Comparison of ENCODE assay signal across 8 cellular contexts in genomic region chr5:100840769-100841168, GRCh38.
A peak's percentile ranks its signal among the peaks of the same experiment; 100 is the strongest.
DNase-seq lines count a peak whose midpoint lies in the region; ATAC-seq, FAIRE-seq and TF ChIP-seq lines count a peak whose summit lies in the region.

No MANE protein-coding gene starts in this region.

- H3K9me2 ChIP-seq in DOHH2 (replicated peaks; ENCODE audit: control insufficient read depth, low read length) = no peaks in the 10 kb centered on the region

- H4K20me1 ChIP-seq in DOHH2 (ENCODE audit: control insufficient read depth, insufficient read depth, low read depth, low read length) (no peaks in the 10 kb centered on the region), endothelial cell of umbilical vein (replicated peaks; ENCODE audit: control insufficient read depth, extremely low read depth, insufficient read depth, low read length) (no peaks in the 10 kb centered on the region)

- TF ChIP-seq POLR2A in endothelial cell of umbilical vein (IDR thresholded peaks at IDR 0.05; ENCODE audit: low read depth, low read length) = no peak

- no TSS peak for BruUV-seq in endothelial cell of umbilical vein (replicated peaks; lab: Mats Ljungman, UMichigan)

- POLR2A ChIA-PET in endothelial cell of umbilical vein (lab: Charles Lee) = interaction anchor here (2.4 kb wide), 1 partner anchor 62 kb away, joined by 12 read pairs; the partner anchor contains the start of gene ST8SIA4

- intact Hi-C loops in endothelial cell of umbilical vein (cut with micrococcal nuclease) = loop anchor here (1.0 to 5.0 kb wide), 5 partner anchors 37 to 264 kb away; no protein-coding TSS in a partner anchor

- H2AFZ ChIP-seq in endothelial cell of umbilical vein (ENCODE audit: low read depth, low read length) = no peak overlapping the region

- FAIRE-seq in endothelial cell of umbilical vein (lab: Jason Lieb, UNC) = no peak

- H3K4me3 ChIP-seq in DOHH2 (ENCODE audit: low read length) (peak overlapping the region; percentile 33), HUES48 (ENCODE audit: low read depth, low read length) (no peak overlapping the region), endothelial cell of umbilical vein (replicated peaks in 1 of 3; ENCODE audit: insufficient read depth in 1 of 3, low read depth in 1 of 3, low read length in 3 of 3) (no peak overlapping the region)

- dilution Hi-C loops in endothelial cell of umbilical vein (cut with MboI; ENCODE audit: extremely low pct_ligation_motif_present, low sequenced_read_pairs) = no loop called here

- H3K36me3 ChIP-seq in DOHH2 (ENCODE audit: control insufficient read depth, low read length) (peaks cover 12% of the 10 kb centered on the region), HUES48 (ENCODE audit: control insufficient read depth, insufficient read depth, low read length) (no peaks in the 10 kb centered on the region), endothelial cell of umbilical vein (ENCODE audit: control insufficient read depth in 2 of 2, extremely low read depth in 1 of 2, insufficient read depth in 2 of 2, low read length in 2 of 2) (no peaks in the 10 kb centered on the region)

- H3K9ac ChIP-seq in HUES48 (ENCODE audit: low read depth, low read length) (no peak overlapping the region), endothelial cell of umbilical vein (replicated peaks; ENCODE audit: extremely low read depth, insufficient read depth, low read length) (peak overlapping the region; percentile 26)

- DNase-seq in endothelial cell of umbilical vein (ENCODE audit: low read depth, low spot score) = peak; percentile 40
- DNase-seq in DMS79 (lab: John Stamatoyannopoulos, UW) = no peak
- no peak for DNase-seq in HuH-7.5 (ENCODE audit: low spot score)

- H3K9me3 ChIP-seq in DOHH2 (ENCODE audit: control insufficient read depth, insufficient read depth, low read length) = no peaks in the 10 kb centered on the region
- H3K9me3 ChIP-seq in HUES48 (ENCODE audit: control insufficient read depth, insufficient read depth, low read length) = no peaks in the 10 kb centered on the region
- H3K9me3 ChIP-seq in endothelial cell of umbilical vein (replicated peaks; ENCODE audit: control insufficient read depth, insufficient read depth, low read length) = no peaks in the 10 kb centered on the region

- H3K27ac ChIP-seq in DOHH2 (ENCODE audit: low read depth, low read length) = no peak overlapping the region
- H3K27ac ChIP-seq in HUES48 (ENCODE audit: low read depth, low read length) = peak overlapping the region; percentile 36
- H3K27ac ChIP-seq in endothelial cell of umbilical vein (ENCODE audit: insufficient read depth, low read depth, low read length) = peak overlapping the region; percentile 89

- CTCF ChIA-PET in endothelial cell of umbilical vein (lab: Charles Lee) = interaction anchor here (0.9 to 2.5 kb wide), 5 partner anchors 59 to 1736 kb away, joined by 3 to 20 read pairs (median 7); partner anchors contain the start of gene ST8SIA4

- H3K4me1 ChIP-seq in DOHH2 (ENCODE audit: control insufficient read depth, low read length) (peaks cover 47% of the 10 kb centered on the region), HUES48 (ENCODE audit: control insufficient read depth, insufficient read depth, low read length) (peaks cover 20% of the 10 kb centered on the region), endothelial cell of umbilical vein (ENCODE audit: control insufficient read depth, extremely low read depth, insufficient read depth, low read length) (peaks cover 48% of the 10 kb centered on the region)

- ATAC-seq in GM21381 (IDR thresholded peaks at IDR 0.05; ENCODE audit: unreplicated experiment) (peak; percentile 29), esophagus mucosa (no peak), HG03039 (IDR thresholded peaks at IDR 0.05; ENCODE audit: unreplicated experiment) (no peak)

- H3K9me1 ChIP-seq in endothelial cell of umbilical vein (replicated peaks; ENCODE audit: control insufficient read depth, extremely low read depth, insufficient read depth, low read length) = no peaks in the 10 kb centered on the region

- no peaks in the 10 kb centered on the region for H3K27me3 ChIP-seq in DOHH2 (ENCODE audit: control insufficient read depth, low read length)
- H3K27me3 ChIP-seq in HUES48 (ENCODE audit: control insufficient read depth, insufficient read depth, low read length) = no peaks in the 10 kb centered on the region
- H3K27me3 ChIP-seq in endothelial cell of umbilical vein (ENCODE audit: control insufficient read depth in 2 of 2, insufficient read depth in 2 of 2, low read length in 2 of 2) = no peaks in the 10 kb centered on the region

- H3K79me2 ChIP-seq in DOHH2 (ENCODE audit: control insufficient read depth, low read length) (no peaks in the 10 kb centered on the region), endothelial cell of umbilical vein (ENCODE audit: control insufficient read depth, insufficient read depth, low read length) (no peaks in the 10 kb centered on the region)

- 0 out of 2 replicates have a peak, but pooled peaks cover 2% of the 10 kb centered on the region for H3F3A ChIP-seq in DOHH2 (ENCODE audit: control insufficient read depth, insufficient read depth)

- H3K4me2 ChIP-seq in DOHH2 (ENCODE audit: low read length) (peak overlapping the region; percentile 46), endothelial cell of umbilical vein (ENCODE audit: insufficient read depth, low read length) (peak overlapping the region; percentile 47)

- TF ChIP-seq CTCF in DOHH2 (IDR thresholded peaks at IDR 0.05; ENCODE audit: low read depth, low read length, poor library complexity, severe bottlenecking) = no peak
- no peak for TF ChIP-seq CTCF in endothelial cell of umbilical vein (IDR thresholded peaks at IDR 0.05; ENCODE audit: extremely low read depth in 1 of 2, insufficient read depth in 1 of 2, low read depth in 1 of 2, low read length in 2 of 2)

TF ChIP-seq in endothelial cell of umbilical vein, 7 proteins besides CTCF, POLR2A, EP300 and RAD21:
- TF ChIP-seq GATA2 (IDR thresholded peaks at IDR 0.05; ENCODE audit: insufficient read depth, insufficient read length, low read depth, low read length) (no peak), JUN (IDR thresholded peaks at IDR 0.05; ENCODE audit: borderline replicate concordance, insufficient read depth, insufficient read length, low read depth) (no peak), FOS (IDR thresholded peaks at IDR 0.05; ENCODE audit: borderline replicate concordance, insufficient read depth, low read length) (no peak), EZH2 (IDR thresholded peaks at IDR 0.05; ENCODE audit: borderline replicate concordance, low read depth, low read length, severe bottlenecking) (no peak), MYC (IDR thresholded peaks at IDR 0.05; ENCODE audit: low read depth, low read length) (no peak), POLR2AphosphoS5 (IDR thresholded peaks at IDR 0.05; ENCODE audit: insufficient read depth, low read depth, low read length) (no peak), MAX (IDR thresholded peaks at IDR 0.05; ENCODE audit: insufficient read depth, insufficient read length) (no peak)
TF ChIP-seq in endothelial cell of umbilical vein: peak in this region for 0.
